9 cellular contexts compared by ENCODE assay signal in the genomic region with DNA sequence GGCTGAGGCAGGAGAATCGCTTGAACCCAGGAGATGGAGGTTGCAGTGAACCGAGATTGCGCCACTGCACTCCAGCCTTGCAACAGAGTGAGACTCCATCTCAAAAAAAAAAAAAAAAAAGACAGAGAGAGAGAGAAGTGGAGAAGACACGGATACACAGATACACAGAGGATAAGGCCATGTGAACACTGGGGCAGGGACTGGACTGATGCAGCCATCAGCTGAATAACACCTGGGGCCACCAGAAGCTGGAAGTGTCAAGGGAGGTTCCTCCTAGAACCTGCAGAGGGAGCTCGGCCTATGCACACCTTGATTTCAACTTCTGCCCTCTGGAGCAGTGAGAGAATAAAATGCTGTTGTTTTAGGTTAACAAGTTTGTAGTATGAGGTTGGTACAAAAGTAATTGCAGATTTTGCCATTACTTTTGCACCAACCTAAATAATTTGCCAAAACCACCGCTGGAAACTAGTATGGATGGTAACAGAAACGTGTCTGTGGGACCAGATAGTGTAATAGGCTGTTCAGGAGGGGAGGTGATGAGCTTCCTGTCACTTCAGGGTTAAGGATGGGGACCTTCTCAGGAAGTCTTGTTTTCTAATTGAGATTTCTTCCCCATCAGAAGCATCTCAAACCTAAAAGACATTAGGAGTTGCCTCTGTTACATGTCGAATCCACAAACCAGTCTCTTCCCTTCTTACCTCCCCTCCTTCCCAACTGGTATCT. TPM values are rescaled to one million over a fixed set of nuclear protein-coding genes. Genes with fewer than 3 reads are reported as not detected.
DNase-seq lines count a peak whose midpoint lies in the region; ATAC-seq and TF ChIP-seq lines count a peak whose summit lies in the region.
"Had no signal": no experiment of that assay in that cellular context is flagged by ENCODE, and none has a peak within 500 bp of the region (broad histone marks: within the 10 kb centered on the region; RNA-seq: fewer than 3 reads in every experiment).

No MANE protein-coding gene starts in this region.

- DNase-seq in NCI-H2171 treated with DMSO at 0.1 percent for 48 hours (lab: John Stamatoyannopoulos, UW), result peak; percentile 30
- no peak for DNase-seq in NCI-H2171 (lab: John Stamatoyannopoulos, UW)
- peak; percentile 6 for DNase-seq in NCI-H2107 treated with DMSO at 0.1 percent for 48 hours (lab: John Stamatoyannopoulos, UW; ENCODE audit: unreplicated experiment)
- DNase-seq in astrocyte of the hippocampus (ENCODE audit: low read depth, low spot score), result peak; percentile 67
- no peak for DNase-seq in left lung
- DNase-seq in AG08396 (ENCODE audit: low spot score), result no peak
- no peak for DNase-seq in DMS79 (lab: John Stamatoyannopoulos, UW)

- ATAC-seq in left lung (peak; percentile 95), GM21360 (IDR thresholded peaks at IDR 0.05; ENCODE audit: unreplicated experiment) (no peak)

- no peaks in the 10 kb centered on the region for H3K4me1 ChIP-seq in left lung

- no peaks in the 10 kb centered on the region for H3K9me3 ChIP-seq in left lung

- no peak overlapping the region for H3K4me3 ChIP-seq in left lung

- no peaks in the 10 kb centered on the region for H3K27me3 ChIP-seq in left lung

- intact Hi-C loops in left lung (cut with DNase I), result loop anchor here in 1 of 2 donors (5.0 kb wide), 1 partner anchor 80 kb away; no protein-coding TSS in a partner anchor

- no peaks in the 10 kb centered on the region for H3K36me3 ChIP-seq in left lung

- TF ChIP-seq CTCF in left lung (IDR thresholded peaks at IDR 0.05), result peak; percentile 26 to 64

- H3K27ac ChIP-seq in left lung, result no peak overlapping the region

RNA-seq across cellular contexts. Expression of a gene that starts 36.4 kb away (rescaled TPM):
- total RNA-seq in left lung, result not detected
- total RNA-seq: CD8-positive, alpha-beta memory T cell had no signal

RNA-seq across cellular contexts. Expression of a gene that starts 47.5 kb away (rescaled TPM):
- total RNA-seq in left lung, result not detected
- total RNA-seq: CD8-positive, alpha-beta memory T cell had no signal

Comparison
In these comparisons a context has a peak if more than half of its experiments do, and no peak if none do; other contexts are left out.
1. DNase-seq: peak in NCI-H2171 treated with DMSO at 0.1 percent for 48 hours (single experiment), NCI-H2107 treated with DMSO at 0.1 percent for 48 hours (single experiment) and astrocyte of the hippocampus (single experiment); none in NCI-H2171 (single experiment), left lung (0 of 2), AG08396 (single experiment) and DMS79 (single experiment).